10 cellular contexts compared by ENCODE assay signal in the genomic region with DNA sequence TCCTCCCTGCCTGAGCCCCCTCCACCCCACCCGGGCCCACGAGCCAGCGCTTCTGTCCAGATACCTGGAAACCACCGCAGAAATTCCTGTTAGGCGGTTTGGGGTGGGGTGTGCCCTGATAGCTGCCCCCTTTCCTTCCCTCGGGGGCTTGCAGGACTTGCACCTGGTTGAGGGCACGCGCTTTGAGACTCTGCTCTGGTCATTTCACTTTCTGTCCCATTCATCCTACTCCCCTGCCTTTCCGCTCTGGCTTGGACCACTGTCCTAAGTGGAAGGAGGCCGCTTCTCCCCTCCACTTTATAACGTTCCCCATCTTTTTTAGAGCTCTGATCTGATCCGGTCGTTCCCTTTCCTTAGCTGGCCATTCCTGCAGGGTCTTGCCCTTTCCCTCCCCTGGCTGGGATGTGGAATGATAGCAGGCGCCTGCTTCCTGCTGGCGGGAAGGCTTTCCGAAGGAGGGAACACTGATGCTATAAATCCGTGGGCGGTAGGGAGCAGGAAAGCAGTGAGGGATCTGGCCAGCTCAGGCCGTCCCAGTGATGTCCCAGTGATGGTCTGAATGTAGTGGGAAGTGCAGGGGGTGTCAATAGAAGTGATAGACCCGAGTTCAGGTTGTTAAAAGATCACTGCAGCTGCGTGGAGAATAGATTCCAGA. TPM values are rescaled to one million over a fixed set of nuclear protein-coding genes. Genes with fewer than 3 reads are reported as not detected.
DNase-seq lines count a peak whose midpoint lies in the region; FAIRE-seq and TF ChIP-seq lines count a peak whose summit lies in the region.
"Had no signal": no experiment of that assay in that cellular context is flagged by ENCODE, and none has a peak within 500 bp of the region (broad histone marks: within the 10 kb centered on the region; RNA-seq: fewer than 3 reads in every experiment).

No MANE protein-coding gene starts in this region.

- H3K9me3 Mint-ChIP-seq in activated T-cell treated with anti-CD3 and anti-CD28 coated beads, Interleukin-2, amount 50 U/mL, for 24 hours, result peaks cover 6% of the 10 kb centered on the region
- peaks cover 8% of the 10 kb centered on the region for H3K9me3 Mint-ChIP-seq in activated T-helper 1 cell treated with anti-CD3 and anti-CD28 coated beads, Interleukin-12 subunit alpha, Interleukin-12 subunit beta, Interleukin-2, Interleukin-4 antibody, amounts not matched to agents 30 ng/mL and 10 ng/mL and 1 ng/mL, durations not matched to agents 14 hours and 24 hours and 36 hours

- no peaks in the 10 kb centered on the region for H3K27me3 Mint-ChIP-seq in activated T-cell treated with anti-CD3 and anti-CD28 coated beads, Interleukin-2, amount 50 U/mL, for 24 hours
- H3K27me3 Mint-ChIP-seq in activated T-helper 1 cell treated with anti-CD3 and anti-CD28 coated beads, Interleukin-12 subunit alpha, Interleukin-12 subunit beta, Interleukin-2, Interleukin-4 antibody, amounts not matched to agents 30 ng/mL and 10 ng/mL and 1 ng/mL, durations not matched to agents 14 hours and 24 hours and 36 hours (ENCODE audit: insufficient read depth), result no peaks in the 10 kb centered on the region

- peaks cover 62% of the 10 kb centered on the region for H3K36me3 Mint-ChIP-seq in activated T-cell treated with anti-CD3 and anti-CD28 coated beads, Interleukin-2, amount 50 U/mL, for 24 hours (ENCODE audit: low read depth)
- H3K36me3 Mint-ChIP-seq in activated T-helper 1 cell treated with anti-CD3 and anti-CD28 coated beads, Interleukin-12 subunit alpha, Interleukin-12 subunit beta, Interleukin-2, Interleukin-4 antibody, amounts not matched to agents 30 ng/mL and 10 ng/mL and 1 ng/mL, durations not matched to agents 14 hours and 24 hours and 36 hours (ENCODE audit: low read depth), result peaks cover 36% of the 10 kb centered on the region

- peaks cover 0 to 25% (median 18%) of the 10 kb centered on the region in 4 donors for H3K4me1 ChIP-seq in tibial artery
- H3K4me1 ChIP-seq in kidney (ENCODE audit: control insufficient read depth in 1 of 2, insufficient read depth in 1 of 2, low read depth in 1 of 2, low read length in 2 of 2), result peaks cover 18 to 22% of the 10 kb centered on the region in 2 donors

- peak overlapping the region; percentile 83 for H3K4me3 Mint-ChIP-seq in activated T-cell treated with anti-CD3 and anti-CD28 coated beads, Interleukin-2, amount 50 U/mL, for 24 hours
- peak overlapping the region; percentile 92 for H3K4me3 Mint-ChIP-seq in activated T-helper 1 cell treated with anti-CD3 and anti-CD28 coated beads, Interleukin-12 subunit alpha, Interleukin-12 subunit beta, Interleukin-2, Interleukin-4 antibody, amounts not matched to agents 30 ng/mL and 10 ng/mL and 1 ng/mL, durations not matched to agents 14 hours and 24 hours and 36 hours

- TF ChIP-seq CTCF in tibial artery (IDR thresholded peaks at IDR 0.05), result no peak
- TF ChIP-seq CTCF in kidney (IDR thresholded peaks at IDR 0.05; ENCODE audit: borderline replicate concordance, extremely low read depth, insufficient read depth), result no peak

- H3K27ac Mint-ChIP-seq in activated T-cell treated with anti-CD3 and anti-CD28 coated beads, Interleukin-2, amount 50 U/mL, for 24 hours, result peak overlapping the region; percentile 79
- H3K27ac Mint-ChIP-seq in activated T-helper 1 cell treated with anti-CD3 and anti-CD28 coated beads, Interleukin-12 subunit alpha, Interleukin-12 subunit beta, Interleukin-2, Interleukin-4 antibody, amounts not matched to agents 30 ng/mL and 10 ng/mL and 1 ng/mL, durations not matched to agents 14 hours and 24 hours and 36 hours, result peak overlapping the region; percentile 66

- H3K36me3 ChIP-seq in tibial artery (peaks cover 0 to 39% (median 0%) of the 10 kb centered on the region in 3 donors), kidney (ENCODE audit: control insufficient read depth in 1 of 2, insufficient read depth in 2 of 2, low read length in 2 of 2) (peaks cover 7 to 8% of the 10 kb centered on the region in 2 donors)

- H3K9me3 ChIP-seq in tibial artery (no peaks in the 10 kb centered on the region), kidney (ENCODE audit: control insufficient read depth in 1 of 2, low read length in 2 of 2) (no peaks in the 10 kb centered on the region)

- peak overlapping the region in 1 of 2 donors; percentile 17 for H3K27ac ChIP-seq in tibial artery
- H3K27ac ChIP-seq in kidney (ENCODE audit: low read depth in 2 of 2, low read length in 2 of 2), result no peak overlapping the region

- no peak overlapping the region for H3K9ac ChIP-seq in kidney (ENCODE audit: low read length in 2 of 2)

- FAIRE-seq in kidney (lab: Jason Lieb, UNC), result no peak
- FAIRE-seq: RCC 7860 had no signal

- H3K4me1 Mint-ChIP-seq in activated T-cell treated with anti-CD3 and anti-CD28 coated beads, Interleukin-2, amount 50 U/mL, for 24 hours (ENCODE audit: low read depth), result peaks cover 48% of the 10 kb centered on the region
- H3K4me1 Mint-ChIP-seq in activated T-helper 1 cell treated with anti-CD3 and anti-CD28 coated beads, Interleukin-12 subunit alpha, Interleukin-12 subunit beta, Interleukin-2, Interleukin-4 antibody, amounts not matched to agents 30 ng/mL and 10 ng/mL and 1 ng/mL, durations not matched to agents 14 hours and 24 hours and 36 hours (ENCODE audit: low read depth), result peaks cover 23% of the 10 kb centered on the region

- no peak for DNase-seq in activated T-cell treated with anti-CD3 and anti-CD28 coated beads, Interleukin-2, amount 50 U/mL, for 24 hours
- DNase-seq in activated T-cell treated with anti-CD3 and anti-CD28 coated beads for 4 hours (no peak), iPS-NIHi7 (ENCODE audit: extremely low spot score) (peak; percentile 69), tibial artery (no peak), kidney (no peak), iPS-NIHi11 (ENCODE audit: low spot score) (no peak), NCI-H2029 treated with DMSO at 0.1 percent for 48 hours (lab: John Stamatoyannopoulos, UW) (no peak)
- no peak for DNase-seq in activated T-helper 1 cell treated with anti-CD3 and anti-CD28 coated beads, Interleukin-12 subunit alpha, Interleukin-12 subunit beta, Interleukin-2, Interleukin-4 antibody, amounts not matched to agents 30 ng/mL and 10 ng/mL and 1 ng/mL, durations not matched to agents 14 hours and 24 hours and 36 hours (ENCODE audit: low spot score)
- DNase-seq: GDM1 had no signal

- peak overlapping the region; percentile 72 to 98 for H3K4me3 ChIP-seq in tibial artery
- peak overlapping the region in 1 of 2 donors; percentile 3 for H3K4me3 ChIP-seq in kidney (ENCODE audit: low read length in 2 of 2)

- intact Hi-C loops in activated T-helper 1 cell treated with anti-CD3 and anti-CD28 coated beads, Interleukin-12 subunit alpha, Interleukin-12 subunit beta, Interleukin-2, Interleukin-4 antibody, amounts not matched to agents 30 ng/mL and 10 ng/mL and 1 ng/mL, durations not matched to agents 14 hours and 24 hours and 36 hours (cut with micrococcal nuclease), result loop anchor here (2.0 to 5.0 kb wide), 5 partner anchors 85 to 581 kb away; partner anchors contain the start of genes PDGFA and SUN1
- intact Hi-C loops in tibial artery (cut with DNase I; ENCODE audit: low total_unique reads) (no loop called here), kidney (cut with DNase I) (no loop called here)

- no peaks in the 10 kb centered on the region for H3K27me3 ChIP-seq in tibial artery

RNA-seq across cellular contexts. Expression of gene PRKAR1B, which starts 0.9 kb away (rescaled TPM):
- 37.0 and 37.8 TPM in 2 replicates for total RNA-seq in activated T-helper 1 cell treated with anti-CD3 and anti-CD28 coated beads, Interleukin-12 subunit alpha, Interleukin-12 subunit beta, Interleukin-2, Interleukin-4 antibody, amounts not matched to agents 30 ng/mL and 10 ng/mL and 1 ng/mL, durations not matched to agents 14 hours and 24 hours and 36 hours
- 15.9 TPM for total RNA-seq in kidney
- 21.4 TPM for polyA plus RNA-seq in kidney (ENCODE audit: insufficient read depth, low read depth, low replicate concordance)

RNA-seq across cellular contexts. Expression of gene DNAAF5, which starts 1.4 kb away (rescaled TPM):
- total RNA-seq in activated T-helper 1 cell treated with anti-CD3 and anti-CD28 coated beads, Interleukin-12 subunit alpha, Interleukin-12 subunit beta, Interleukin-2, Interleukin-4 antibody, amounts not matched to agents 30 ng/mL and 10 ng/mL and 1 ng/mL, durations not matched to agents 14 hours and 24 hours and 36 hours, result 42.7 and 52.4 TPM in 2 replicates
- total RNA-seq in kidney, result 29.7 TPM
- polyA plus RNA-seq in kidney (ENCODE audit: insufficient read depth, low read depth, low replicate concordance), result 11.6 TPM
